ENCODE assay signal across 8 cellular contexts in genomic region chr6:37259191-37259590, GRCh38. TPM values are rescaled to one million over a fixed set of nuclear protein-coding genes. Genes with fewer than 3 reads are reported as not detected.
A peak's percentile ranks its signal among the peaks of the same experiment; 100 is the strongest.
DNase-seq lines count a peak whose midpoint lies in the region; ATAC-seq and TF ChIP-seq lines count a peak whose summit lies in the region.

No MANE protein-coding gene starts in this region.

- H3K9me3 Mint-ChIP-seq in activated T-cell treated with anti-CD3 and anti-CD28 coated beads, Interleukin-2, amount 50 U/mL, for 24 hours = no peaks in the 10 kb centered on the region

- peak; percentile 62 for ATAC-seq in T-helper 17 cell
- no peak for ATAC-seq in HG03442 (IDR thresholded peaks at IDR 0.05; ENCODE audit: unreplicated experiment)
- ATAC-seq in HG03565 (IDR thresholded peaks at IDR 0.05; ENCODE audit: unreplicated experiment) = no peak

- H3K27me3 ChIP-seq in fibroblast of lung (ENCODE audit: control insufficient read depth, insufficient read depth, low read length) (no peaks in the 10 kb centered on the region), smooth muscle cell (ENCODE audit: low read depth) (no peaks in the 10 kb centered on the region)

- H3K9me3 ChIP-seq in T-helper 17 cell (ENCODE audit: control insufficient read depth, low read length, poor library complexity, severe bottlenecking) (no peaks in the 10 kb centered on the region), fibroblast of lung (ENCODE audit: control insufficient read depth, insufficient read depth, low read depth, low read length) (no peaks in the 10 kb centered on the region), smooth muscle cell (replicated peaks; ENCODE audit: low read depth) (no peaks in the 10 kb centered on the region)

- H2AFZ ChIP-seq in fibroblast of lung (ENCODE audit: low read length) (no peak overlapping the region), smooth muscle cell (ENCODE audit: low read depth) (no peak overlapping the region)

- H4K20me1 ChIP-seq in fibroblast of lung (ENCODE audit: control insufficient read depth, extremely low read depth, insufficient read depth, low read length) (no peaks in the 10 kb centered on the region), smooth muscle cell (ENCODE audit: low read depth) (peaks cover 27% of the 10 kb centered on the region)

- H3K4me2 ChIP-seq in fibroblast of lung (ENCODE audit: extremely low read depth, insufficient read depth, low read length) (peak overlapping the region; percentile 99), smooth muscle cell (peak overlapping the region; percentile 93)

- H3K4me3 Mint-ChIP-seq in activated T-cell treated with anti-CD3 and anti-CD28 coated beads, Interleukin-2, amount 50 U/mL, for 24 hours = peak overlapping the region; percentile 94
- H3K4me3 Mint-ChIP-seq in T-helper 17 cell = peak overlapping the region; percentile 82

- H3K27ac Mint-ChIP-seq in activated T-cell treated with anti-CD3 and anti-CD28 coated beads, Interleukin-2, amount 50 U/mL, for 24 hours = peak overlapping the region; percentile 96
- peak overlapping the region; percentile 96 for H3K27ac Mint-ChIP-seq in T-helper 17 cell

- H3F3A ChIP-seq in smooth muscle cell (ENCODE audit: low read depth) = no peaks in the 10 kb centered on the region

- peaks cover 54% of the 10 kb centered on the region for H3K4me1 Mint-ChIP-seq in activated T-cell treated with anti-CD3 and anti-CD28 coated beads, Interleukin-2, amount 50 U/mL, for 24 hours (ENCODE audit: low read depth)
- H3K4me1 Mint-ChIP-seq in T-helper 17 cell = peaks cover 32% of the 10 kb centered on the region

- H3K9ac ChIP-seq in fibroblast of lung (ENCODE audit: insufficient read depth, low read length) = no peak overlapping the region
- no peak overlapping the region for H3K9ac ChIP-seq in smooth muscle cell (ENCODE audit: low read depth)

- TF ChIP-seq CTCF in fibroblast of lung (conservative IDR thresholded peaks at IDR 0.05 in 1 of 2, IDR thresholded peaks at IDR 0.05 in 1 of 2; ENCODE audit: low read depth in 1 of 2, low read length in 2 of 2) (no peak), smooth muscle cell (IDR thresholded peaks at IDR 0.05; ENCODE audit: borderline replicate concordance, insufficient read depth, poor library complexity, severe bottlenecking) (no peak)

- 79% methylated on average over 2 of the region's 2 CpGs for WGBS in smooth muscle cell (ENCODE audit: low lambda C conversion rate)

- H3K79me2 ChIP-seq in fibroblast of lung (ENCODE audit: control insufficient read depth, insufficient read depth, low read length) (peaks cover 6% of the 10 kb centered on the region), smooth muscle cell (ENCODE audit: low read depth) (peaks cover 57% of the 10 kb centered on the region)

- DNase-seq in activated T-cell treated with anti-CD3 and anti-CD28 coated beads, Interleukin-2, amount 50 U/mL, for 24 hours = no peak
- no peak for DNase-seq in activated T-cell treated with anti-CD3 and anti-CD28 coated beads, Interleukin-2, amount 50 U/mL, for 48 hours
- peak in 1 of 3 donors; percentile 17 for DNase-seq in T-helper 17 cell
- no peak for DNase-seq in fibroblast of lung (ENCODE audit: low read depth in 2 of 2)
- DNase-seq in smooth muscle cell (lab: John Stamatoyannopoulos, UW; ENCODE audit: unreplicated experiment) = no peak
- DNase-seq in NCI-H345 treated with DMSO at 0.1 percent for 48 hours (lab: John Stamatoyannopoulos, UW; ENCODE audit: unreplicated experiment) = no peak

- H3K4me1 ChIP-seq in fibroblast of lung (ENCODE audit: control insufficient read depth, extremely low read depth, insufficient read depth, low read length) (peaks cover 5% of the 10 kb centered on the region), smooth muscle cell (ENCODE audit: low read depth) (no peaks in the 10 kb centered on the region)

- H3K27ac ChIP-seq in fibroblast of lung (ENCODE audit: insufficient read depth, low read length) = no peak overlapping the region
- no peak overlapping the region for H3K27ac ChIP-seq in smooth muscle cell (ENCODE audit: low read depth)

- H3K4me3 ChIP-seq in fibroblast of lung (replicated peaks in 1 of 4; ENCODE audit: control extremely low read depth in 1 of 4, insufficient read depth in 1 of 4, low read depth in 3 of 4, low read length in 4 of 4) (peak overlapping the region in 3 of 4 experiments; percentile 91 to 92 (median 92)), smooth muscle cell (peak overlapping the region; percentile 78)

- H3K36me3 ChIP-seq in fibroblast of lung (ENCODE audit: control insufficient read depth, insufficient read depth, low read length) (no peaks in the 10 kb centered on the region), smooth muscle cell (ENCODE audit: low read depth) (no peaks in the 10 kb centered on the region)

- H3K27me3 Mint-ChIP-seq in activated T-cell treated with anti-CD3 and anti-CD28 coated beads, Interleukin-2, amount 50 U/mL, for 24 hours = no peaks in the 10 kb centered on the region
- H3K27me3 Mint-ChIP-seq in T-helper 17 cell = peaks cover 6% of the 10 kb centered on the region

- peaks cover 35% of the 10 kb centered on the region for H3K36me3 Mint-ChIP-seq in activated T-cell treated with anti-CD3 and anti-CD28 coated beads, Interleukin-2, amount 50 U/mL, for 24 hours (ENCODE audit: low read depth)
- no peaks in the 10 kb centered on the region for H3K36me3 Mint-ChIP-seq in T-helper 17 cell (ENCODE audit: low read depth)

RNA-seq across cellular contexts. Expression of gene TMEM217, which starts 1.2 kb away (rescaled TPM):
- total RNA-seq in T-helper 17 cell (1 to 10 TPM in 1 of 2 donors, under 1 TPM in 1; 0.37 to 2.0 TPM), fibroblast of lung (4.0 and 4.9 TPM in 2 replicates), smooth muscle cell (0.31 and 0.40 TPM in 2 replicates)
- polyA plus RNA-seq in fibroblast of lung (3.0 and 3.1 TPM in 2 replicates), smooth muscle cell (1.2 and 1.9 TPM in 2 replicates)
- polyA plus RNA-seq in fibroblast of lung (2012) = 2.4 and 2.7 TPM in 2 replicates
- polyA minus RNA-seq in fibroblast of lung (ENCODE audit: low replicate concordance) = 1.8 TPM in 1 of 2 replicates, not detected in the other

RNA-seq across cellular contexts. Expression of gene TBC1D22B, which starts 1.6 kb away (rescaled TPM):
- total RNA-seq in T-helper 17 cell = 10 to 100 TPM; 11.2 to 11.9 TPM
- 8.2 and 9.7 TPM in 2 replicates for total RNA-seq in fibroblast of lung
- polyA plus RNA-seq in fibroblast of lung = 6.3 and 7.2 TPM in 2 replicates
- 5.8 and 6.6 TPM in 2 replicates for polyA plus RNA-seq in fibroblast of lung (2012)
- polyA minus RNA-seq in fibroblast of lung (ENCODE audit: low replicate concordance) = 7.7 and 11.1 TPM in 2 replicates
- 7.2 and 7.3 TPM in 2 replicates for total RNA-seq in smooth muscle cell
- polyA plus RNA-seq in smooth muscle cell = 5.6 and 7.0 TPM in 2 replicates
